21 cellular contexts compared by ENCODE assay signal in genomic region chr7:154598864-154599263, GRCh38.
DNase-seq lines count a peak whose midpoint lies in the region; ATAC-seq lines count a peak whose summit lies in the region.
"Had no signal": no experiment of that assay in that cellular context is flagged by ENCODE, and none has a peak within 500 bp of the region (broad histone marks: within the 10 kb centered on the region; RNA-seq: fewer than 3 reads in every experiment).

No MANE protein-coding gene starts in this region.

- H3K27ac ChIP-seq in caudate nucleus (ENCODE audit: low read depth, low read length): peak overlapping the region; percentile 79
- H3K27ac ChIP-seq in substantia nigra (ENCODE audit: low read depth, low read length, poor library complexity, severe bottlenecking): peak overlapping the region; percentile 81
- H3K27ac ChIP-seq: BLaER1 treated with 17β-estradiol and CSF1 and Interleukin-3, amounts not matched to agents 10 nM and 100 nM had no signal

- ATAC-seq in HG02759 (IDR thresholded peaks at IDR 0.05; ENCODE audit: unreplicated experiment) (no peak), HG03460 (IDR thresholded peaks at IDR 0.05; ENCODE audit: unreplicated experiment) (no peak)
- ATAC-seq: HCT116 had no signal

- H3K27me3 ChIP-seq in H7 (ENCODE audit: control insufficient read depth, insufficient read depth, low read length): no peaks in the 10 kb centered on the region
- H3K27me3 ChIP-seq: BLaER1 treated with 17β-estradiol and CSF1 and Interleukin-3, amounts not matched to agents 10 nM and 100 nM had no signal

- peak; percentile 5 for DNase-seq in H7
- no peak for DNase-seq in caudate nucleus (lab: John Stamatoyannopoulos, UW)
- peak; percentile 22 for DNase-seq in islet precursor cell
- DNase-seq in substantia nigra (lab: John Stamatoyannopoulos, UW): no peak
- DNase-seq in superior temporal gyrus (ENCODE audit: extremely low spot score): no peak
- DNase-seq: AML-193; CD4-positive, alpha-beta T cell; KBM-7; MV-4-11; NCI-H1105; NCI-H1436 treated with DMSO at 0.1 percent for 48 hours; NCI-H187 treated with DMSO at 0.1 percent for 48 hours; NCI-H2107; NCI-H446 treated with DMSO at 0.1 percent for 48 hours; NCI-H526; Right ventricle myocardium superior; RPMI8226 had no signal

- H3K4me3 ChIP-seq in H7 (ENCODE audit: insufficient read depth, low read depth, low read length): no peak overlapping the region
- H3K4me3 ChIP-seq: BLaER1 treated with 17β-estradiol and CSF1 and Interleukin-3, amounts not matched to agents 10 nM and 100 nM had no signal

- H3K36me3 ChIP-seq in H7 (replicated peaks; ENCODE audit: control insufficient read depth, insufficient read depth, low read length): no peaks in the 10 kb centered on the region
- H3K36me3 ChIP-seq: BLaER1 treated with 17β-estradiol and CSF1 and Interleukin-3, amounts not matched to agents 10 nM and 100 nM had no signal

Comparison
In these comparisons a context has a peak if more than half of its experiments do, and no peak if none do; other contexts are left out.
1. DNase-seq: peak in H7 (single experiment) and islet precursor cell (single experiment); none in caudate nucleus (0 of 61), substantia nigra (0 of 49) and superior temporal gyrus (single experiment).